14 cellular contexts compared by ENCODE assay signal in genomic region chrX:2484232-2484631, GRCh38. TPM values are rescaled to one million over a fixed set of nuclear protein-coding genes. Genes with fewer than 3 reads are reported as not detected.
DNase-seq lines count a peak whose midpoint lies in the region; ATAC-seq, FAIRE-seq and TF ChIP-seq lines count a peak whose summit lies in the region.
"Had no signal": no experiment of that assay in that cellular context is flagged by ENCODE, and none has a peak within 500 bp of the region (broad histone marks: within the 10 kb centered on the region; RNA-seq: fewer than 3 reads in every experiment).

No MANE protein-coding gene starts in this region.

- DNase-seq in right lobe of liver (peak in 2 of 3 donors; percentile 7 to 18), HepG2 (ENCODE audit: low spot score) (no peak), left cardiac atrium (no peak), progenitor cell of endocrine pancreas (ENCODE audit: low spot score, unreplicated experiment) (no peak), epidermal melanocyte (ENCODE audit: insufficient read length, low spot score) (no peak)
- DNase-seq in activated T-cell treated with anti-CD3 and anti-CD28 coated beads, Interleukin-2, amount 50 U/mL, for 48 hours = no peak
- DNase-seq: activated CD4-positive, alpha-beta T cell treated with anti-CD3 and anti-CD28 coated beads, Interleukin-2, amount 10 ng/mL, durations not matched to agents 24 days and 14 days; activated gamma-delta T cell treated with Interleukin-2 at 50 U/mL for 16 hours; effector CD4-positive, alpha-beta T cell; NCI-H1092; nucleus accumbens; SK-N-SH had no signal

- H3K79me2 ChIP-seq in HepG2 (ENCODE audit: insufficient read depth, low read length) = peaks cover 17% of the 10 kb centered on the region

- no peaks in the 10 kb centered on the region for H3K27me3 ChIP-seq in right lobe of liver
- no peaks in the 10 kb centered on the region for H3K27me3 ChIP-seq in HepG2 (ENCODE audit: control insufficient read depth in 1 of 2, insufficient read depth in 2 of 2, low read length in 2 of 2)

- H3K27ac ChIP-seq in right lobe of liver (no peak overlapping the region), HepG2 (ENCODE audit: extremely low read length, insufficient read depth, low read length) (no peak overlapping the region)

- FAIRE-seq in HepG2 (lab: Jason Lieb, UNC) = no peak

- TF ChIP-seq EP300 in HepG2 (IDR thresholded peaks at IDR 0.05; ENCODE audit: low read depth in 2 of 2, low read length in 2 of 2) (no peak), HepG2 (CRISPR knock-in tag; IDR thresholded peaks at IDR 0.05; ENCODE audit: borderline replicate concordance) (no peak)

- BruUV-seq in HepG2 (replicated peaks; lab: Mats Ljungman, UMichigan) = no TSS peak

- H3K4me3 Mint-ChIP-seq in progenitor cell of endocrine pancreas (ENCODE audit: low read depth) = no peak overlapping the region
- H3K4me3 Mint-ChIP-seq: activated CD4-positive, alpha-beta T cell treated with anti-CD3 and anti-CD28 coated beads, Interleukin-2, amount 10 ng/mL, durations not matched to agents 24 days and 14 days had no signal

- peaks cover 5% of the 10 kb centered on the region for H3K4me1 Mint-ChIP-seq in progenitor cell of endocrine pancreas (ENCODE audit: low read depth)
- H3K4me1 Mint-ChIP-seq: activated CD4-positive, alpha-beta T cell treated with anti-CD3 and anti-CD28 coated beads, Interleukin-2, amount 10 ng/mL, durations not matched to agents 24 days and 14 days had no signal

- H3K36me3 ChIP-seq in right lobe of liver (peaks cover 0 to 31% (median 18%) of the 10 kb centered on the region in 4 donors), HepG2 (replicated peaks in 1 of 2; ENCODE audit: control insufficient read depth in 1 of 2, insufficient read depth in 2 of 2, low read length in 2 of 2) (peaks cover 9 to 40% of the 10 kb centered on the region in 2 experiments)

- ATAC-seq in right lobe of liver (no peak), HepG2 (no peak), left cardiac atrium (peak; percentile 25 to 54), GM18868 (IDR thresholded peaks at IDR 0.05; ENCODE audit: unreplicated experiment) (no peak), HG03342 (IDR thresholded peaks at IDR 0.05; ENCODE audit: unreplicated experiment) (no peak)

- no peak overlapping the region for H3K9ac ChIP-seq in HepG2 (ENCODE audit: insufficient read depth, low read depth, low read length)
- H3K9ac ChIP-seq: SK-N-SH had no signal

- H3K4me2 ChIP-seq in HepG2 (ENCODE audit: low read depth, low read length) = no peak overlapping the region
- H3K4me2 ChIP-seq: SK-N-SH had no signal

- CTCF ChIA-PET in HepG2 (lab: Yijun Ruan, JAX; ENCODE audit: low intra/inter-chr PET ratio, low total read pairs) = no interaction called here

- H3K9me3 ChIP-seq in right lobe of liver (no peaks in the 10 kb centered on the region), HepG2 (ENCODE audit: low read length) (no peaks in the 10 kb centered on the region)
- H3K9me3 ChIP-seq: SK-N-SH had no signal

- no peaks in the 10 kb centered on the region for H3K4me1 ChIP-seq in right lobe of liver
- H3K4me1 ChIP-seq in HepG2 (ENCODE audit: insufficient read depth, low read length) = no peaks in the 10 kb centered on the region

- peaks cover 7% of the 10 kb centered on the region for H3K9me3 Mint-ChIP-seq in progenitor cell of endocrine pancreas (ENCODE audit: low read depth)

- in situ Hi-C loops in HepG2 (cut with HindIII; ENCODE audit: extremely low pct_ligation_motif_present, low pct_unique_long_range_greater_than_20kb) = no loop called here

- TF ChIP-seq CTCF in right lobe of liver (IDR thresholded peaks at IDR 0.05) (no peak), HepG2 (CRISPR knock-in tag; IDR thresholded peaks at IDR 0.05) (no peak), progenitor cell of endocrine pancreas (IDR thresholded peaks at IDR 0.05; ENCODE audit: unreplicated experiment) (no peak)

- no peak for TF ChIP-seq RAD21 in HepG2 (CRISPR knock-in tag; IDR thresholded peaks at IDR 0.05)

- peaks cover 37% of the 10 kb centered on the region for H3K36me3 Mint-ChIP-seq in progenitor cell of endocrine pancreas (ENCODE audit: insufficient read depth)

- no peaks in the 10 kb centered on the region for H3K27me3 Mint-ChIP-seq in progenitor cell of endocrine pancreas
- H3K27me3 Mint-ChIP-seq: activated CD4-positive, alpha-beta T cell treated with anti-CD3 and anti-CD28 coated beads, Interleukin-2, amount 10 ng/mL, durations not matched to agents 24 days and 14 days had no signal

- peak overlapping the region; percentile 76 for H3K27ac Mint-ChIP-seq in progenitor cell of endocrine pancreas
- H3K27ac Mint-ChIP-seq: activated CD4-positive, alpha-beta T cell treated with anti-CD3 and anti-CD28 coated beads, Interleukin-2, amount 10 ng/mL, durations not matched to agents 24 days and 14 days had no signal

- intact Hi-C loops in right lobe of liver (cut with DNase I) = no loop called here
- intact Hi-C loops in HepG2 (cut with micrococcal nuclease; ENCODE audit: unreplicated experiment) = no loop called here
- intact Hi-C loops in left cardiac atrium (cut with DNase I) = no loop called here

- H3K4me3 ChIP-seq in right lobe of liver (no peak overlapping the region), HepG2 (replicated peaks in 1 of 3; ENCODE audit: insufficient read depth in 1 of 3, low read depth in 2 of 3, low read length in 3 of 3) (no peak overlapping the region)

- POLR2A ChIA-PET in HepG2 (lab: Yijun Ruan, JAX) = no interaction called here

- H2AFZ ChIP-seq in HepG2 (ENCODE audit: low read length) = no peak overlapping the region

- no peak for TF ChIP-seq POLR2A in right lobe of liver (IDR thresholded peaks at IDR 0.05)
- TF ChIP-seq POLR2A in HepG2 (IDR thresholded peaks at IDR 0.05; ENCODE audit: insufficient read depth in 1 of 2, low read depth in 2 of 2, low read length in 2 of 2) = no peak

- WGBS in right lobe of liver (ENCODE audit: insufficient coverage, low coverage, low lambda C conversion rate, missing lambda C conversion rate) = 83% methylated on average over 5 of the region's 11 CpGs
- WGBS in HepG2 (ENCODE audit: low lambda C conversion rate) = 96% methylated on average over 11 of the region's 11 CpGs

- H4K20me1 ChIP-seq in HepG2 (ENCODE audit: insufficient read depth, low read length) = 0 out of 2 replicates have a peak, but pooled peaks cover 10% of the 10 kb centered on the region

TF ChIP-seq in HepG2, 621 proteins besides CTCF, POLR2A, EP300 and RAD21 (continues in another document):
- no peak for TF ChIP-seq ZNF879 (CRISPR knock-in tag; IDR thresholded peaks at IDR 0.05)

RNA-seq across cellular contexts. Expression of gene DHRSX, which starts 16.5 kb away (rescaled TPM):
- 10 to 100 TPM; 15.6 to 34.5 (median 29.0) TPM for total RNA-seq in right lobe of liver
- 11.4 and 15.5 TPM in 2 replicates for total RNA-seq in HepG2 (2016; rRNA removed; fragmentation: Illumina TruSeq; extraction: Trizol)
- 17.0 and 17.1 TPM in 2 replicates for total RNA-seq in HepG2 (2016; cell fraction: cytosol; rRNA removed; fragmentation: Illumina TruSeq; extraction: Trizol; ENCODE audit: low read depth)
- total RNA-seq in HepG2 (2016; cell fraction: insoluble cytoplasmic fraction; rRNA removed; fragmentation: Illumina TruSeq; extraction: Trizol) = 12.0 and 16.4 TPM in 2 replicates
- 20.4 and 22.0 TPM in 2 replicates for total RNA-seq in HepG2 (2016; cell fraction: membrane; rRNA removed; fragmentation: Illumina TruSeq; extraction: Trizol)
- 10.0 and 12.2 TPM in 2 replicates for total RNA-seq in HepG2 (2016; cell fraction: nucleus; rRNA removed; fragmentation: Illumina TruSeq; extraction: Trizol)
- polyA plus RNA-seq in HepG2 (2011; rRNA removed) = 24.3 and 28.9 TPM in 2 replicates
- 43.6 and 44.6 TPM in 2 replicates for polyA plus RNA-seq in HepG2 (2011; cell fraction: cytosol; rRNA removed)
- polyA plus RNA-seq in HepG2 (2011; cell fraction: nucleus; rRNA removed) = 19.8 and 21.8 TPM in 2 replicates
- 27.9 and 45.4 TPM in 2 replicates for polyA plus RNA-seq in HepG2 (2012)
- polyA plus RNA-seq in HepG2 (2016; cell fraction: cytosol; fragmentation: Illumina TruSeq; extraction: Trizol; ENCODE audit: low read depth) = 32.7 and 33.4 TPM in 2 replicates
- polyA plus RNA-seq in HepG2 (2016; cell fraction: insoluble cytoplasmic fraction; fragmentation: Illumina TruSeq; extraction: Trizol; ENCODE audit: low read depth) = 17.5 and 19.2 TPM in 2 replicates
- 32.3 and 33.0 TPM in 2 replicates for polyA plus RNA-seq in HepG2 (2016; cell fraction: membrane; fragmentation: Illumina TruSeq; extraction: Trizol; ENCODE audit: low read depth)
- 15.6 and 21.5 TPM in 2 replicates for polyA plus RNA-seq in HepG2 (2016; cell fraction: nucleus; fragmentation: Illumina TruSeq; extraction: Trizol; ENCODE audit: insufficient read depth, low read depth)
- polyA minus RNA-seq in HepG2 (2011; rRNA and poly(A)+ RNA removed; ENCODE audit: low replicate concordance) = 43.4 and 47.9 TPM in 2 replicates
- polyA minus RNA-seq in HepG2 (2011; cell fraction: cytosol; rRNA and poly(A)+ RNA removed) = 18.8 and 19.4 TPM in 2 replicates
- polyA minus RNA-seq in HepG2 (2011; cell fraction: nucleus; rRNA and poly(A)+ RNA removed) = 16.5 and 19.1 TPM in 2 replicates
- 10 to 100 TPM; 21.0 to 34.0 TPM for total RNA-seq in left cardiac atrium
- 61.0 and 65.4 TPM in 2 replicates for total RNA-seq in progenitor cell of endocrine pancreas

RNA-seq across cellular contexts. Expression of gene ZBED1, which starts 16.5 kb away (rescaled TPM):
- total RNA-seq in right lobe of liver (10 to 100 TPM; 21.7 to 44.6 (median 36.9) TPM), HepG2 (2016; rRNA removed; fragmentation: Illumina TruSeq; extraction: Trizol) (28.9 and 29.8 TPM in 2 replicates), left cardiac atrium (10 to 100 TPM; 37.7 to 45.0 TPM), progenitor cell of endocrine pancreas (57.5 and 59.6 TPM in 2 replicates)
- total RNA-seq in HepG2 (2016; cell fraction: cytosol; rRNA removed; fragmentation: Illumina TruSeq; extraction: Trizol; ENCODE audit: low read depth) = 4.7 and 6.3 TPM in 2 replicates
- total RNA-seq in HepG2 (2016; cell fraction: insoluble cytoplasmic fraction; rRNA removed; fragmentation: Illumina TruSeq; extraction: Trizol) = 24.4 and 29.9 TPM in 2 replicates
- total RNA-seq in HepG2 (2016; cell fraction: membrane; rRNA removed; fragmentation: Illumina TruSeq; extraction: Trizol) = 21.5 and 24.7 TPM in 2 replicates
- total RNA-seq in HepG2 (2016; cell fraction: nucleus; rRNA removed; fragmentation: Illumina TruSeq; extraction: Trizol) = 14.1 and 17.2 TPM in 2 replicates
- 20.0 and 24.1 TPM in 2 replicates for polyA plus RNA-seq in HepG2 (2011; rRNA removed)
- 17.2 and 25.9 TPM in 2 replicates for polyA plus RNA-seq in HepG2 (2011; cell fraction: cytosol; rRNA removed)
- 15.2 and 18.2 TPM in 2 replicates for polyA plus RNA-seq in HepG2 (2011; cell fraction: nucleus; rRNA removed)
- 18.2 TPM in 2 replicates for polyA plus RNA-seq in HepG2 (2012)
- polyA plus RNA-seq in HepG2 (2016; cell fraction: cytosol; fragmentation: Illumina TruSeq; extraction: Trizol; ENCODE audit: low read depth) = 3.0 and 3.2 TPM in 2 replicates
- 25.3 and 26.7 TPM in 2 replicates for polyA plus RNA-seq in HepG2 (2016; cell fraction: insoluble cytoplasmic fraction; fragmentation: Illumina TruSeq; extraction: Trizol; ENCODE audit: low read depth)
- polyA plus RNA-seq in HepG2 (2016; cell fraction: membrane; fragmentation: Illumina TruSeq; extraction: Trizol; ENCODE audit: low read depth) = 10.1 and 11.7 TPM in 2 replicates
- polyA plus RNA-seq in HepG2 (2016; cell fraction: nucleus; fragmentation: Illumina TruSeq; extraction: Trizol; ENCODE audit: insufficient read depth, low read depth) = 17.2 and 17.7 TPM in 2 replicates
- polyA minus RNA-seq in HepG2 (2011; rRNA and poly(A)+ RNA removed; ENCODE audit: low replicate concordance) = 51.4 and 60.3 TPM in 2 replicates
- polyA minus RNA-seq in HepG2 (2011; cell fraction: cytosol; rRNA and poly(A)+ RNA removed) = 25.4 and 30.2 TPM in 2 replicates
- 10.9 and 13.4 TPM in 2 replicates for polyA minus RNA-seq in HepG2 (2011; cell fraction: nucleus; rRNA and poly(A)+ RNA removed)

Comparison
In these comparisons a context has a peak if more than half of its experiments do, and no peak if none do; other contexts are left out.
1. DNase-seq: peak in right lobe of liver (2 of 3); none in HepG2 (single experiment), left cardiac atrium (single experiment), progenitor cell of endocrine pancreas (single experiment), activated T-cell treated with anti-CD3 and anti-CD28 coated beads, Interleukin-2, amount 50 U/mL, for 48 hours (0 of 2) and epidermal melanocyte (single experiment).
2. ATAC-seq: peak in left cardiac atrium (2 of 2); none in right lobe of liver (0 of 4), HepG2 (single experiment), GM18868 (single experiment) and HG03342 (single experiment).